ENCODE assay signal across 24 cellular contexts in genomic region chr3:67227030-67227429, GRCh38.
"Had no signal": no experiment of that assay in that cellular context is flagged by ENCODE, and none has a peak within 500 bp of the region (broad histone marks: within the 10 kb centered on the region; RNA-seq: fewer than 3 reads in every experiment).

No MANE protein-coding gene starts in this region.

- H3K9me3 ChIP-seq: colonic mucosa, esophagus squamous epithelium, gastrocnemius medialis, heart right ventricle, left ventricle myocardium inferior, lower lobe of right lung, mucosa of descending colon had no signal

- H3K4me1 ChIP-seq: colonic mucosa, esophagus squamous epithelium, gastrocnemius medialis, heart right ventricle, left ventricle myocardium inferior, lower lobe of right lung had no signal

- H3K27ac ChIP-seq: colonic mucosa, epithelial cell of prostate, esophagus squamous epithelium, gastrocnemius medialis, heart right ventricle, left ventricle myocardium inferior, lower lobe of right lung had no signal

- H3K36me3 ChIP-seq: colonic mucosa, esophagus squamous epithelium, gastrocnemius medialis, heart right ventricle, left ventricle myocardium inferior, lower lobe of right lung had no signal

- FAIRE-seq: endometrium, islet of Langerhans, keratinocyte had no signal

- DNase-seq: colonic mucosa; cortex of kidney; effector CD8-positive, alpha-beta T cell; effector memory CD8-positive, alpha-beta T cell; endodermal cell; erythroblast; esophagus squamous epithelium; foreskin fibroblast; foreskin melanocyte; gastrocnemius medialis; glutamatergic neuron; head of caudate nucleus; heart right ventricle; hippocampal formation; left cardiac atrium; left ventricle myocardium inferior; lower lobe of right lung; mesenchymal stem cell; mucosa of descending colon had no signal

- H3K27me3 ChIP-seq: colonic mucosa, esophagus squamous epithelium, gastrocnemius medialis, heart right ventricle had no signal

- H3K4me3 ChIP-seq: colonic mucosa, esophagus squamous epithelium, gastrocnemius medialis, heart right ventricle, left ventricle myocardium inferior, lower lobe of right lung, mucosa of descending colon had no signal

- ATAC-seq: effector memory CD8-positive, alpha-beta T cell; esophagus mucosa; gastrocnemius medialis; heart right ventricle; left cardiac atrium; lower lobe of right lung; mucosa of descending colon had no signal
